In the genomic region with DNA sequence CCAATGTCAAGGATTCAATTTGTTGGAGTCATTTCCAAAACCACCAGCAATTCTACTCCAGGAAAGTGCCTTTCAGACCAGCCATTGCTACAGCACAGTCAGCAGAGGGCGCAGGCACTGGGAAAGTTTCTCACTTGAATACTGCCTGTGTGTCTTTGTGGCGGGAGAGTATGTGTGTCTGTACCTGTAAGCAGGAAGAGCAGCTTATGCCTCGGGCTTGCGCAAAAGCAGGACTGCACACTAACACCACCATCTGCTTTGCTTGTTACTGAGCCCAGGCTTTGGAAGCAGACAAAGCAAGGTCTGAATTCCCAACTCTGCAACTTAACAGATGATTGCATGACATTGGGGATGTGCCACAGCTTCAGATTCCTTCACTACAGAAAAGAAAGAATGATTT, we compare ENCODE assay signal across 1 cellular context.
TF ChIP-seq lines count a peak whose summit lies in the region.

No MANE protein-coding gene starts in this region.

TF ChIP-seq in neural cell, 6 proteins besides CTCF, POLR2A, EP300 and RAD21:
- no peak for TF ChIP-seq MXI1 (conservative IDR thresholded peaks at IDR 0.05; ENCODE audit: poor library complexity, severe bottlenecking)
- peak; percentile 87 for TF ChIP-seq SMC3 (conservative IDR thresholded peaks at IDR 0.05; ENCODE audit: poor library complexity)
